26 cellular contexts compared by ENCODE assay signal in the genomic region with DNA sequence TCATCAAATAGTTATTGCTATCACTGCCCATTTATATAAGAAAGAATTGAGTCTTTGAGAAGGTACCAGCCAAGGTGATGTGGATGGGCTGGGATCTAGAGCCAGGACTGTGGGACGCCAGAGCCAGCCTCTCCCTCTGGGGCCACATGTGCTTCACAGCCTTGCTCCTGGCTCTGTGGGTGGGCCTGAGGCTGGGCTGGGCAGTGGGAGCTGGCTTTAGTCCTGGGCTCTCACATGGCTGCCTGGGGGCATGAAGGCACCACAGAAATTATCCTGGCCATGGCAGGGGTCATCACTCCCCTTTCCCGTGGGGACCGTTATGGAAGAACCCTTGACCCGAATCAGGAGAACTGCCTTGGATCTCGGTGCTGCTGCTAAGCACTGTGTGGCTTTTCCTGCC.
"Had no signal": no experiment of that assay in that cellular context is flagged by ENCODE, and none has a peak within 500 bp of the region (broad histone marks: within the 10 kb centered on the region; RNA-seq: fewer than 3 reads in every experiment).

No MANE protein-coding gene starts in this region.

- H3K9me3 ChIP-seq: stomach, suprapubic skin, testis, thoracic aorta, thyroid gland, tibial artery, tibial nerve, transverse colon, upper lobe of left lung, upper lobe of right lung, uterus, vagina had no signal

- H3K27me3 ChIP-seq: stomach, suprapubic skin, testis, thyroid gland, tibial artery, tibial nerve, transverse colon, upper lobe of left lung, upper lobe of right lung, uterus, vagina had no signal

- DNase-seq: stimulated activated CD4-positive, alpha-beta T cell treated with anti-CD3 and anti-CD28 coated beads, Interleukin-2, amount 100 ng/mL, for 48 hours; stimulated activated CD4-positive, alpha-beta T cell treated with anti-CD3 and anti-CD28 coated beads, Interleukin-4, amount 100 ng/mL, for 1 hour; stimulated activated CD4-positive, alpha-beta T cell treated with anti-CD3 and anti-CD28 coated beads, Interleukin-4, amount 100 ng/mL, for 24 hours; stimulated activated CD4-positive, alpha-beta T cell treated with anti-CD3 and anti-CD28 coated beads, Interleukin-4, amount 100 ng/mL, for 4 hours; stimulated activated CD8-positive, alpha-beta memory T cell treated with anti-CD3 and anti-CD28 coated beads, Interleukin-4, amount 100 ng/mL, for 48 hours; stimulated activated naive B cell treated with anti-CD40 and anti-IgM and Interleukin-4, amounts not matched to agents 10 μg/mL and 1 μg/mL and 100 μg/mL, for 72 hours; stimulated activated naive CD4-positive, alpha-beta T cell; stimulated activated naive CD4-positive, alpha-beta T cell treated with Interleukin-2 at 50 U/mL for 16 hours; stimulated activated naive CD8-positive, alpha-beta T cell treated with anti-CD3 and anti-CD28 coated beads, Interleukin-15, amount 100 ng/mL, for 72 hours; stimulated activated naive CD8-positive, alpha-beta T cell treated with anti-CD3 and anti-CD28 coated beads, Interleukin-15, Interleukin-2, amounts not matched to agents 100 U/mL and 50 U/mL, for 24 hours; stomach; substantia nigra; testis; thyroid gland; tibial artery; transverse colon; trophoblast cell; upper lobe of left lung; upper lobe of right lung; uterus had no signal

- H3K4me1 ChIP-seq: stomach, testis, thyroid gland, transverse colon, upper lobe of left lung, upper lobe of right lung, uterus had no signal

- H3K27ac ChIP-seq: stomach, suprapubic skin, testis, thoracic aorta, thyroid gland, tibial artery, tibial nerve, transverse colon, upper lobe of left lung, upper lobe of right lung, uterus, vagina had no signal

- H3K36me3 ChIP-seq: stomach, suprapubic skin, thoracic aorta, thyroid gland, transverse colon, upper lobe of left lung, upper lobe of right lung, uterus, vagina had no signal

- H3K4me3 ChIP-seq: stomach, suprapubic skin, testis, thoracic aorta, thyroid gland, tibial artery, tibial nerve, transverse colon, upper lobe of left lung, upper lobe of right lung, uterus, vagina had no signal

- ATAC-seq: stimulated activated effector memory CD8-positive, alpha-beta T cell treated with anti-CD3 and anti-CD28 coated beads, Interleukin-12 subunit alpha, Interleukin-12 subunit beta, amount 100 ng/mL, for 72 hours; stimulated activated memory B cell treated with anti-CD40 and anti-IgM and Interleukin-4, amounts not matched to agents 10 μg/mL and 1 μg/mL and 100 μg/mL, for 72 hours; stimulated activated naive B cell treated with anti-CD40 and anti-IgM and Interleukin-4, amounts not matched to agents 10 μg/mL and 1 μg/mL and 100 μg/mL, for 72 hours; stimulated activated naive CD8-positive, alpha-beta T cell treated with anti-CD3 and anti-CD28 coated beads, Interleukin-15, amount 100 ng/mL, for 72 hours; stimulated activated naive CD8-positive, alpha-beta T cell treated with anti-CD3 and anti-CD28 coated beads, Interleukin-15, Interleukin-2, amounts not matched to agents 100 U/mL and 50 U/mL, for 24 hours; upper lobe of right lung had no signal
